ENCODE assay signal across 13 cellular contexts in the genomic region with DNA sequence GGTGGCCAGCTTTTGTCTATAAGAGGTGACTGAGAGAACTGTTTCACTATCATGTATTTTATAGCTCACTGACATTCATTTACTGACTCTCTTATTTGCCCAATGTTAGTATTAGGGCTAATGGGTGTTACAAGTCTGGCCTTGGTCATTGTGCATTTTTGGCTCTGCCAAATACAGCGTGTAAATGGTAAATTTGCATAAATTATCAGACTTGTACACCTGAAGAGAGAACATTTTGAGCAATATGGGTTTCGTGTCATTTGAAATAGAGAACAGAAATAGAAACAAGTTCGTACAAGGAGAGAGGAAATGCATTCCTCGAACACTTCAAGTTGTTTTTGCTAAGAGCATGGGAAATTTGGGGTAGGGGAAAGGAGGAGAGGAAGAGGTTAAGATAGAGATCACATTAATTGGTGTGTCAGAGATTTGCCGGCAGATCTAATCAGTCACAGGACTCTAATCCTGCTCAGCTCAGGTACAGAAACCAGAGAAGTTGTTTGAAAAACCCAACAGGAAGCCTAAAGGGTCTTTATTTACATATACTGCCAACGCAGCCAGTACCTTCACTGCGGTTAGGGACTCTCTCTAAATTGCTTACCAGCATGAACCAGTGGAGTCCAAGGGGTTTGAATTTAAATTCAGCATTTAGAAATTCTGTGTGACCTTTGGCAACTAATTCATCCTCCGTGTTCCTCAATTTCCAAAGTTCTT.
DNase-seq lines count a peak whose midpoint lies in the region; ATAC-seq and TF ChIP-seq lines count a peak whose summit lies in the region.
"Had no signal": no experiment of that assay in that cellular context is flagged by ENCODE, and none has a peak within 500 bp of the region (broad histone marks: within the 10 kb centered on the region; RNA-seq: fewer than 3 reads in every experiment).

No MANE protein-coding gene starts in this region.

- ATAC-seq in GM19463 (IDR thresholded peaks at IDR 0.05; ENCODE audit: unreplicated experiment) (peak; percentile 91), HG03045 (IDR thresholded peaks at IDR 0.05; ENCODE audit: unreplicated experiment) (peak; percentile 88)
- ATAC-seq: PC-3 had no signal

- peak overlapping the region; percentile 27 for H3K4me3 ChIP-seq in GM12864 (ENCODE audit: low read depth, low read length)
- H3K4me3 ChIP-seq: lung, spleen, tibial artery had no signal

- H3K9me3 Mint-ChIP-seq in nephron progenitor cell, result no peaks in the 10 kb centered on the region

- no peak overlapping the region for H3K27ac Mint-ChIP-seq in nephron progenitor cell

- no peak overlapping the region for H3K4me3 Mint-ChIP-seq in nephron progenitor cell

- no peaks in the 10 kb centered on the region for H3K36me3 Mint-ChIP-seq in nephron progenitor cell (ENCODE audit: low read depth)

- peaks cover 6% of the 10 kb centered on the region for H3K4me1 Mint-ChIP-seq in nephron progenitor cell

- TF ChIP-seq CTCF in GM12864 (IDR thresholded peaks at IDR 0.05; ENCODE audit: low read depth, low read length, missing control alignments) (no peak), nephron progenitor cell (IDR thresholded peaks at IDR 0.05) (no peak)

- H3K27me3 Mint-ChIP-seq in nephron progenitor cell (ENCODE audit: low read depth, poor library complexity), result peaks cover 3% of the 10 kb centered on the region

- DNase-seq in GM12864 (ENCODE audit: low read depth), result peak; percentile 30
- DNase-seq in RPMI8226, result peak; percentile 23
- DNase-seq in stimulated activated CD4-positive, alpha-beta T cell treated with anti-CD3 and anti-CD28 coated beads, Interleukin-12 subunit alpha, Interleukin-12 subunit beta, amount 100 ng/mL, for 4 hours, result no peak
- DNase-seq in activated CD4-positive, alpha-beta T cell treated with anti-CD3 and anti-CD28 coated beads, Interleukin-2, amount 50 U/mL, for 4 hours, result no peak
- DNase-seq in nephron progenitor cell, result no peak
- DNase-seq in activated T-cell treated with anti-CD3 and anti-CD28 coated beads, Interleukin-2, amount 50 U/mL, for 48 hours, result no peak
- DNase-seq: C1 segment of cervical spinal cord, PC-3, spleen, tibial artery had no signal

Comparison
In these comparisons a context has a peak if more than half of its experiments do, and no peak if none do; other contexts are left out.
1. DNase-seq: peak in GM12864 (single experiment) and RPMI8226 (single experiment); none in stimulated activated CD4-positive, alpha-beta T cell treated with anti-CD3 and anti-CD28 coated beads, Interleukin-12 subunit alpha, Interleukin-12 subunit beta, amount 100 ng/mL, for 4 hours (single experiment), activated CD4-positive, alpha-beta T cell treated with anti-CD3 and anti-CD28 coated beads, Interleukin-2, amount 50 U/mL, for 4 hours (0 of 2), nephron progenitor cell (single experiment) and activated T-cell treated with anti-CD3 and anti-CD28 coated beads, Interleukin-2, amount 50 U/mL, for 48 hours (0 of 2).